Comparison of ENCODE assay signal across 1 cellular context in the genomic region with DNA sequence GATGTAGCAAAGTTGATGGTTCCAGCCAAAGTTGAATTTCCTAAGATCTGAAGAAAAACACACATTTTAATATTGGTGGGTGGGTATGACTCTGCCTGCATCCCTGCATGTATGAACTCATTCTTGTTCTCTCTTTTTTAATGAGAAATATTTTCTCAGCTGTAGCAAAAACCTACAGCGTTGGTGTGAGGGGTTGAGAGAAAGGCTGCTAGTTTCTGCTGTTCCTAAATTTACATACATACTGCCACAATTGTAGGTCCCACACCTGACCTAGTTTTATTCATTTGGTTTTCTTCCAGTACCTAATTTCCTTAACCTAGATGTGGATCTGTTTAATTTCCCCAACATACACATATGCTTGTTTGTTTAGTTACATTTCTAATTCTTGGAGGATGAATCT.
TF ChIP-seq lines count a peak whose summit lies in the region.

No MANE protein-coding gene starts in this region.

TF ChIP-seq in GM23338, 12 proteins besides CTCF, POLR2A, EP300 and RAD21:
- TF ChIP-seq, protein P1, sequence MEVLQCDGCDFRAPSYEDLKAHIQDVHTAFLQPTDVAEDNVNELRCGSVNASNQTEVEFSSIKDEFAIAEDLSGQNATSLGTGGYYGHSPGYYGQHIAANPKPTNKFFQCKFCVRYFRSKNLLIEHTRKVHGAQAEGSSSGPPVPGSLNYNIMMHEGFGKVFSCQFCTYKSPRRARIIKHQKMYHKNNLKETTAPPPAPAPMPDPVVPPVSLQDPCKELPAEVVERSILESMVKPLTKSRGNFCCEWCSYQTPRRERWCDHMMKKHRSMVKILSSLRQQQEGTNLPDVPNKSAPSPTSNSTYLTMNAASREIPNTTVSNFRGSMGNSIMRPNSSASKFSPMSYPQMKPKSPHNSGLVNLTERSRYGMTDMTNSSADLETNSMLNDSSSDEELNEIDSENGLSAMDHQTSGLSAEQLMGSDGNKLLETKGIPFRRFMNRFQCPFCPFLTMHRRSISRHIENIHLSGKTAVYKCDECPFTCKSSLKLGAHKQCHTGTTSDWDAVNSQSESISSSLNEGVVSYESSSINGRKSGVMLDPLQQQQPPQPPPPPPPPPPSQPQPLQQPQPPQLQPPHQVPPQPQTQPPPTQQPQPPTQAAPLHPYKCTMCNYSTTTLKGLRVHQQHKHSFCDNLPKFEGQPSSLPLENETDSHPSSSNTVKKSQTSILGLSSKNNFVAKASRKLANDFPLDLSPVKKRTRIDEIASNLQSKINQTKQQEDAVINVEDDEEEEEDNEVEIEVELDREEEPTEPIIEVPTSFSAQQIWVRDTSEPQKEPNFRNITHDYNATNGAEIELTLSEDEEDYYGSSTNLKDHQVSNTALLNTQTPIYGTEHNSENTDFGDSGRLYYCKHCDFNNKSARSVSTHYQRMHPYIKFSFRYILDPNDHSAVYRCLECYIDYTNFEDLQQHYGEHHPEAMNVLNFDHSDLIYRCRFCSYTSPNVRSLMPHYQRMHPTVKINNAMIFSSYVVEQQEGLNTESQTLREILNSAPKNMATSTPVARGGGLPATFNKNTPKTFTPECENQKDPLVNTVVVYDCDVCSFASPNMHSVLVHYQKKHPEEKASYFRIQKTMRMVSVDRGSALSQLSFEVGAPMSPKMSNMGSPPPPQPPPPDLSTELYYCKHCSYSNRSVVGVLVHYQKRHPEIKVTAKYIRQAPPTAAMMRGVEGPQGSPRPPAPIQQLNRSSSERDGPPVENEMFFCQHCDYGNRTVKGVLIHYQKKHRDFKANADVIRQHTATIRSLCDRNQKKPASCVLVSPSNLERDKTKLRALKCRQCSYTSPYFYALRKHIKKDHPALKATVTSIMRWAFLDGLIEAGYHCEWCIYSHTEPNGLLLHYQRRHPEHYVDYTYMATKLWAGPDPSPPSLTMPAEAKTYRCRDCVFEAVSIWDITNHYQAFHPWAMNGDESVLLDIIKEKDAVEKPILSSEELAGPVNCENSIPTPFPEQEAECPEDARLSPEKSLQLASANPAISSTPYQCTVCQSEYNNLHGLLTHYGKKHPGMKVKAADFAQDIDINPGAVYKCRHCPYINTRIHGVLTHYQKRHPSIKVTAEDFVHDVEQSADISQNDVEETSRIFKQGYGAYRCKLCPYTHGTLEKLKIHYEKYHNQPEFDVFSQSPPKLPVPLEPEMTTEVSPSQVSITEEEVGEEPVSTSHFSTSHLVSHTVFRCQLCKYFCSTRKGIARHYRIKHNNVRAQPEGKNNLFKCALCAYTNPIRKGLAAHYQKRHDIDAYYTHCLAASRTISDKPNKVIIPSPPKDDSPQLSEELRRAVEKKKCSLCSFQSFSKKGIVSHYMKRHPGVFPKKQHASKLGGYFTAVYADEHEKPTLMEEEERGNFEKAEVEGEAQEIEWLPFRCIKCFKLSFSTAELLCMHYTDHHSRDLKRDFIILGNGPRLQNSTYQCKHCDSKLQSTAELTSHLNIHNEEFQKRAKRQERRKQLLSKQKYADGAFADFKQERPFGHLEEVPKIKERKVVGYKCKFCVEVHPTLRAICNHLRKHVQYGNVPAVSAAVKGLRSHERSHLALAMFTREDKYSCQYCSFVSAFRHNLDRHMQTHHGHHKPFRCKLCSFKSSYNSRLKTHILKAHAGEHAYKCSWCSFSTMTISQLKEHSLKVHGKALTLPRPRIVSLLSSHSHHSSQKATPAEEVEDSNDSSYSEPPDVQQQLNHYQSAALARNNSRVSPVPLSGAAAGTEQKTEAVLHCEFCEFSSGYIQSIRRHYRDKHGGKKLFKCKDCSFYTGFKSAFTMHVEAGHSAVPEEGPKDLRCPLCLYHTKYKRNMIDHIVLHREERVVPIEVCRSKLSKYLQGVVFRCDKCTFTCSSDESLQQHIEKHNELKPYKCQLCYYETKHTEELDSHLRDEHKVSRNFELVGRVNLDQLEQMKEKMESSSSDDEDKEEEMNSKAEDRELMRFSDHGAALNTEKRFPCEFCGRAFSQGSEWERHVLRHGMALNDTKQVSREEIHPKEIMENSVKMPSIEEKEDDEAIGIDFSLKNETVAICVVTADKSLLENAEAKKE (CRISPR knock-in tag; IDR thresholded peaks at IDR 0.05): no peak
- TF ChIP-seq ZNF331 (CRISPR knock-in tag; IDR thresholded peaks at IDR 0.05; ENCODE audit: low read depth): no peak
- no peak for TF ChIP-seq NANOG (IDR thresholded peaks at IDR 0.05; ENCODE audit: borderline replicate concordance)
- no peak for TF ChIP-seq POLR2AphosphoS5 (IDR thresholded peaks at IDR 0.05; ENCODE audit: low read depth)
- no peak for TF ChIP-seq ZNF114 (CRISPR knock-in tag; IDR thresholded peaks at IDR 0.05)
- TF ChIP-seq EZH2phosphoT487 (IDR thresholded peaks at IDR 0.05; ENCODE audit: unreplicated experiment): no peak
- TF ChIP-seq EZH2 (IDR thresholded peaks at IDR 0.05; ENCODE audit: low read depth, unreplicated experiment): no peak
- TF ChIP-seq CREB1 (CRISPR knock-in tag; IDR thresholded peaks at IDR 0.05; ENCODE audit: low read depth): no peak
- TF ChIP-seq, protein P2, sequence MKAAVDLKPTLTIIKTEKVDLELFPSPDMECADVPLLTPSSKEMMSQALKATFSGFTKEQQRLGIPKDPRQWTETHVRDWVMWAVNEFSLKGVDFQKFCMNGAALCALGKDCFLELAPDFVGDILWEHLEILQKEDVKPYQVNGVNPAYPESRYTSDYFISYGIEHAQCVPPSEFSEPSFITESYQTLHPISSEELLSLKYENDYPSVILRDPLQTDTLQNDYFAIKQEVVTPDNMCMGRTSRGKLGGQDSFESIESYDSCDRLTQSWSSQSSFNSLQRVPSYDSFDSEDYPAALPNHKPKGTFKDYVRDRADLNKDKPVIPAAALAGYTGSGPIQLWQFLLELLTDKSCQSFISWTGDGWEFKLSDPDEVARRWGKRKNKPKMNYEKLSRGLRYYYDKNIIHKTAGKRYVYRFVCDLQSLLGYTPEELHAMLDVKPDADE (IDR thresholded peaks at IDR 0.05): no peak
- no peak for TF ChIP-seq STAT1 (IDR thresholded peaks at IDR 0.05; ENCODE audit: unreplicated experiment)
- TF ChIP-seq JUNB (IDR thresholded peaks at IDR 0.05; ENCODE audit: unreplicated experiment): no peak
- TF ChIP-seq, protein P3, sequence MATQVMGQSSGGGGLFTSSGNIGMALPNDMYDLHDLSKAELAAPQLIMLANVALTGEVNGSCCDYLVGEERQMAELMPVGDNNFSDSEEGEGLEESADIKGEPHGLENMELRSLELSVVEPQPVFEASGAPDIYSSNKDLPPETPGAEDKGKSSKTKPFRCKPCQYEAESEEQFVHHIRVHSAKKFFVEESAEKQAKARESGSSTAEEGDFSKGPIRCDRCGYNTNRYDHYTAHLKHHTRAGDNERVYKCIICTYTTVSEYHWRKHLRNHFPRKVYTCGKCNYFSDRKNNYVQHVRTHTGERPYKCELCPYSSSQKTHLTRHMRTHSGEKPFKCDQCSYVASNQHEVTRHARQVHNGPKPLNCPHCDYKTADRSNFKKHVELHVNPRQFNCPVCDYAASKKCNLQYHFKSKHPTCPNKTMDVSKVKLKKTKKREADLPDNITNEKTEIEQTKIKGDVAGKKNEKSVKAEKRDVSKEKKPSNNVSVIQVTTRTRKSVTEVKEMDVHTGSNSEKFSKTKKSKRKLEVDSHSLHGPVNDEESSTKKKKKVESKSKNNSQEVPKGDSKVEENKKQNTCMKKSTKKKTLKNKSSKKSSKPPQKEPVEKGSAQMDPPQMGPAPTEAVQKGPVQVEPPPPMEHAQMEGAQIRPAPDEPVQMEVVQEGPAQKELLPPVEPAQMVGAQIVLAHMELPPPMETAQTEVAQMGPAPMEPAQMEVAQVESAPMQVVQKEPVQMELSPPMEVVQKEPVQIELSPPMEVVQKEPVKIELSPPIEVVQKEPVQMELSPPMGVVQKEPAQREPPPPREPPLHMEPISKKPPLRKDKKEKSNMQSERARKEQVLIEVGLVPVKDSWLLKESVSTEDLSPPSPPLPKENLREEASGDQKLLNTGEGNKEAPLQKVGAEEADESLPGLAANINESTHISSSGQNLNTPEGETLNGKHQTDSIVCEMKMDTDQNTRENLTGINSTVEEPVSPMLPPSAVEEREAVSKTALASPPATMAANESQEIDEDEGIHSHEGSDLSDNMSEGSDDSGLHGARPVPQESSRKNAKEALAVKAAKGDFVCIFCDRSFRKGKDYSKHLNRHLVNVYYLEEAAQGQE (IDR thresholded peaks at IDR 0.05; ENCODE audit: unreplicated experiment): no peak
